In the genomic region with DNA sequence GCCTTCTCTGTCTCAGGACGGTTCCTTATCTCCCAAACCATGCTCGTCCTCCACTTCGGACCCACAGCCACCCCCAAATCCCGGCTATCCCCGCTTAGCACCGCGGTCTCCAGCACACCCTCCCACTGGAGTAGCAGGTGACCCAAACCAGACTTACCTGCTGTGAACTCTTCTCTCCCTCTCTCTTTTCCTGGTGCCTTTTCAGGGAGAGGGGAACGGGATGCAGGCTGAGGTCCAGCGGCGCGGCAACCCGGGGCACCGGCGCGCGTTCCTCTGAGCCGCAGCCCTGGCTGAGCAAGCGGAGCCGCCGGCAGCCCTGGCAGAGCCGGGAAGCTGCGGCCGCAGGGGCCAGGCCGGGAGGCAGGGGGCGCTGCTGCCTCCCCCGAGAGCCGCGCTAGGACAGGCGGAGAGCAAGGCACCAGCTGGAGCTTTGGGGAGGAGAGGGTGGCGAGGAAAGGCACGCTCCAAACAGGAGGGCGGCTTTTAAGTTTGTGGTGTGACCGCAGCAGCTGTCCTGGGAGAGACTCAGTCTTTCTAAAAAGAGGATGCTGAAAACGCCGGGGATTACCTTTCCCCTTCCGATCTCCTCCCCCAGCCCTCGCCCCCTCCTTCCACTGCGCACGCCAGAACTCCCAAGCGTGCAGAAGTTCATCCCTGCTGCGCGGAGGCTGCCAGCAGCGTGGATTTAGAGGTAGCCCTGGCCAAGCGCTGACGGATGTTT, we compare ENCODE assay signal across 9 cellular contexts. TPM values are rescaled to one million over a fixed set of nuclear protein-coding genes. Genes with fewer than 3 reads are reported as not detected.
DNase-seq lines count a peak whose midpoint lies in the region; ATAC-seq and TF ChIP-seq lines count a peak whose summit lies in the region.
"Had no signal": no experiment of that assay in that cellular context is flagged by ENCODE, and none has a peak within 500 bp of the region (broad histone marks: within the 10 kb centered on the region; RNA-seq: fewer than 3 reads in every experiment).

Gene SEMA3D, minus strand, starts transcription at position 536 of the 721 bp plus-strand sequence. CDS start 65,165 bp downstream, outside the sequence.

- intact Hi-C loops in right cardiac atrium (cut with DNase I), result loop anchor here in 3 of 4 donors (2.0 to 10.0 kb wide), 2 partner anchors 142 to 144 kb away; no protein-coding TSS in a partner anchor

- under 1% methylated on average over 45 of the region's 45 CpGs for WGBS in right cardiac atrium

- DNase-seq in DMS114 treated with DMSO at 0.1 percent for 48 hours (lab: John Stamatoyannopoulos, UW; ENCODE audit: unreplicated experiment) (peak; percentile 68), NCI-H524 treated with DMSO at 0.1 percent for 48 hours (lab: John Stamatoyannopoulos, UW) (peak; percentile 43), anterior cingulate cortex (lab: John Stamatoyannopoulos, UW) (peak in 53 of 58 donors; percentile 12 to 81 (median 55)), right cardiac atrium (peak; percentile 77 to 90 (median 89)), progenitor cell of endocrine pancreas (ENCODE audit: low spot score, unreplicated experiment) (peak; percentile 88), NCI-H2029 (lab: John Stamatoyannopoulos, UW) (no peak)

- peaks cover 29% of the 10 kb centered on the region for H3K4me1 Mint-ChIP-seq in progenitor cell of endocrine pancreas (ENCODE audit: low read depth)
- H3K4me1 Mint-ChIP-seq: activated naive CD4-positive, alpha-beta T cell treated with anti-CD3 and anti-CD28 coated beads, Interleukin-2, amount 50 U/mL, for 24 hours had no signal

- no peaks in the 10 kb centered on the region for H3K9me3 ChIP-seq in right cardiac atrium (ENCODE audit: control insufficient read depth, low read length)

- H3K36me3 Mint-ChIP-seq in progenitor cell of endocrine pancreas (ENCODE audit: insufficient read depth), result no peaks in the 10 kb centered on the region
- H3K36me3 Mint-ChIP-seq: activated naive CD4-positive, alpha-beta T cell treated with anti-CD3 and anti-CD28 coated beads, Interleukin-2, amount 50 U/mL, for 24 hours had no signal

- no peaks in the 10 kb centered on the region for H3K4me1 ChIP-seq in right cardiac atrium (ENCODE audit: control insufficient read depth, insufficient read depth, low read length)

- peak within 1 kb of the TSS; percentile 69 for H3K27ac Mint-ChIP-seq in progenitor cell of endocrine pancreas
- H3K27ac Mint-ChIP-seq: activated naive CD4-positive, alpha-beta T cell treated with anti-CD3 and anti-CD28 coated beads, Interleukin-2, amount 50 U/mL, for 24 hours had no signal

- H3K9me3 Mint-ChIP-seq in progenitor cell of endocrine pancreas (ENCODE audit: low read depth), result no peaks in the 10 kb centered on the region
- H3K9me3 Mint-ChIP-seq: activated naive CD4-positive, alpha-beta T cell treated with anti-CD3 and anti-CD28 coated beads, Interleukin-2, amount 50 U/mL, for 24 hours had no signal

- H3K4me3 ChIP-seq in right cardiac atrium (ENCODE audit: low read length), result peak within 1 kb of the TSS; percentile 52

- peak; percentile 96 for TF ChIP-seq CTCF in progenitor cell of endocrine pancreas (IDR thresholded peaks at IDR 0.05; ENCODE audit: unreplicated experiment)

- no peak within 1 kb of the TSS for H3K27ac ChIP-seq in right cardiac atrium (ENCODE audit: low read length)

- peak; percentile 90 for ATAC-seq in GM19372 (IDR thresholded peaks at IDR 0.05; ENCODE audit: low read depth, unreplicated experiment)
- peak; percentile 96 for ATAC-seq in HG03354 (IDR thresholded peaks at IDR 0.05; ENCODE audit: poor library complexity, severe bottlenecking, unreplicated experiment)
- ATAC-seq in right cardiac atrium, result peak; percentile 96 to 98

- H3K27me3 ChIP-seq in right cardiac atrium (ENCODE audit: control insufficient read depth, insufficient read depth), result no peaks in the 10 kb centered on the region

- peak within 1 kb of the TSS; percentile 81 for H3K4me3 Mint-ChIP-seq in progenitor cell of endocrine pancreas (ENCODE audit: low read depth)
- H3K4me3 Mint-ChIP-seq: activated naive CD4-positive, alpha-beta T cell treated with anti-CD3 and anti-CD28 coated beads, Interleukin-2, amount 50 U/mL, for 24 hours had no signal

- H3K27me3 Mint-ChIP-seq in progenitor cell of endocrine pancreas, result peaks cover 17% of the 10 kb centered on the region

RNA-seq across cellular contexts. Expression of gene SEMA3D, which starts in this region (rescaled TPM):
- total RNA-seq in right cardiac atrium, result 1 to 10 TPM; 1.3 to 3.1 (median 2.2) TPM
- polyA plus RNA-seq in right cardiac atrium, result 0.54 TPM
- 27.9 and 36.3 TPM in 2 replicates for total RNA-seq in progenitor cell of endocrine pancreas
